ENCODE assay signal across 8 cellular contexts in the genomic region with DNA sequence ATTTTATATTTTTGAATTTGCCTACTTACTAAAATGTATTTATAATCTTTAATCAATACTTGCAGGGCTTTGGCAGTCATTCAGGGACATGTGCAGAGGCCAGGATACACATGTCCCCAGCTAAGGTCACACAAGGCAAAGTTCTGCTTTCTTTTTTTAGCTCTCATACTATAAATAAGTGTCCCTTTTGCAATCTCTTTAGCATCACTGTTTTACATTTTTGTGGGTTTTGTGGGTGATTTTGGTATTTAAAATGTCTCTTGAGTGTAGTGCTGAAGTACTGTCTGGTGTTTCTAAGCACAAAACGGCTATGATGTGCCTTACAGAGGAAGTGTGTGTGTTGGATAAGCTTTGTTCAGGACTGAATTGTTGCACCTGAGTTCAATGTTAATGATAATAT.
A peak's percentile ranks its signal among the peaks of the same experiment; 100 is the strongest.
DNase-seq lines count a peak whose midpoint lies in the region; ATAC-seq, FAIRE-seq and TF ChIP-seq lines count a peak whose summit lies in the region.

No MANE protein-coding gene starts in this region.

- TF ChIP-seq CTCF in AG04450 (IDR thresholded peaks at IDR 0.05; ENCODE audit: low read depth, low read length) (no peak), uterus (IDR thresholded peaks at IDR 0.05) (no peak)
- TF ChIP-seq CTCF in CD4-positive, alpha-beta T cell (IDR thresholded peaks at IDR 0.05) = no peak

- H3K4me1 Mint-ChIP-seq in CD4-positive, alpha-beta T cell (ENCODE audit: low read depth) = no peaks in the 10 kb centered on the region

- H3K27ac ChIP-seq in AG04450 (ENCODE audit: low read depth, low read length) (no peak overlapping the region), small intestine (ENCODE audit: low read depth in 1 of 2, low read length in 1 of 2) (no peak overlapping the region), uterus (no peak overlapping the region)
- H3K27ac ChIP-seq in CD4-positive, alpha-beta T cell (ENCODE audit: low read depth, low read length) = no peak overlapping the region

- no peaks in the 10 kb centered on the region for H3K9me3 ChIP-seq in AG04450 (ENCODE audit: control insufficient read depth, insufficient read depth, low read length)
- H3K9me3 ChIP-seq in small intestine (ENCODE audit: control insufficient read depth, low read depth) = no peaks in the 10 kb centered on the region
- no peaks in the 10 kb centered on the region for H3K9me3 ChIP-seq in CD4-positive, alpha-beta T cell (ENCODE audit: control insufficient read depth, low read length)
- no peaks in the 10 kb centered on the region for H3K9me3 ChIP-seq in uterus

- no peaks in the 10 kb centered on the region for H3K27me3 ChIP-seq in AG04450 (ENCODE audit: control insufficient read depth, insufficient read depth, low read length)
- no peaks in the 10 kb centered on the region for H3K27me3 ChIP-seq in small intestine (ENCODE audit: control insufficient read depth in 2 of 2, insufficient read depth in 2 of 2, low read length in 2 of 2)
- no peaks in the 10 kb centered on the region for H3K27me3 ChIP-seq in CD4-positive, alpha-beta T cell (ENCODE audit: control insufficient read depth, insufficient read depth, low read length)
- no peaks in the 10 kb centered on the region for H3K27me3 ChIP-seq in uterus

- no peaks in the 10 kb centered on the region for H3K27me3 Mint-ChIP-seq in CD4-positive, alpha-beta T cell

- no peaks in the 10 kb centered on the region for H3K36me3 ChIP-seq in small intestine (ENCODE audit: control insufficient read depth in 2 of 2, insufficient read depth in 2 of 2, low read length in 2 of 2)
- no peaks in the 10 kb centered on the region for H3K36me3 ChIP-seq in uterus

- H3K4me1 ChIP-seq in small intestine (ENCODE audit: control insufficient read depth in 2 of 2, insufficient read depth in 1 of 2, low read depth in 1 of 2, low read length in 1 of 2) = no peaks in the 10 kb centered on the region
- H3K4me1 ChIP-seq in uterus = no peaks in the 10 kb centered on the region

- WGBS in small intestine, 3 donors = 30 to 46% (median 31%) methylated on average over 1 of the region's 1 CpG

- CTCF ChIA-PET in AG04450 (lab: Charles Lee) = interaction anchor here (1.1 kb wide), 1 partner anchor 11 kb away, joined by 3 read pairs; no protein-coding TSS in a partner anchor
- CTCF ChIA-PET in CD4-positive, alpha-beta T cell (lab: Charles Lee) = no interaction called here

- H3K4me3 Mint-ChIP-seq in CD4-positive, alpha-beta T cell = no peak overlapping the region

- TF ChIP-seq POLR2A in uterus (IDR thresholded peaks at IDR 0.05) = no peak

- ATAC-seq in GM19467 (IDR thresholded peaks at IDR 0.05; ENCODE audit: unreplicated experiment) (peak; percentile 79), HG03460 (IDR thresholded peaks at IDR 0.05; ENCODE audit: unreplicated experiment) (peak; percentile 86)
- no peak for ATAC-seq in CD4-positive, alpha-beta T cell (ENCODE audit: poor library complexity)

- DNase-seq in AG04450 (ENCODE audit: low read depth, low spot score) = peak; percentile 73
- DNase-seq in amniotic stem cell (lab: John Stamatoyannopoulos, UW) = peak; percentile 71
- peak; percentile 7 for DNase-seq in small intestine
- no peak for DNase-seq in NCI-H1105 treated with DMSO at 0.1 percent for 48 hours (lab: John Stamatoyannopoulos, UW)
- no peak for DNase-seq in CD4-positive, alpha-beta T cell
- DNase-seq in uterus = no peak

- intact Hi-C loops in CD4-positive, alpha-beta T cell (cut with DNase I, micrococcal nuclease) = no loop called here
- intact Hi-C loops in uterus (cut with DNase I; ENCODE audit: low total_unique reads) = no loop called here

- H3K4me3 ChIP-seq in AG04450 (ENCODE audit: low read depth, low read length) (no peak overlapping the region), small intestine (ENCODE audit: low read depth in 1 of 2, low read length in 2 of 2) (no peak overlapping the region), uterus (no peak overlapping the region)

- H3K36me3 Mint-ChIP-seq in CD4-positive, alpha-beta T cell (ENCODE audit: low read depth) = no peaks in the 10 kb centered on the region

- no peak overlapping the region for H3K27ac Mint-ChIP-seq in CD4-positive, alpha-beta T cell

- POLR2A ChIA-PET in AG04450 (lab: Yijun Ruan, JAX) = interaction anchor here (0.9 kb wide), 1 partner anchor 310 kb away, joined by 3 read pairs; no protein-coding TSS in a partner anchor
- POLR2A ChIA-PET in CD4-positive, alpha-beta T cell (lab: Charles Lee) = no interaction called here

- FAIRE-seq in small intestine (lab: Jason Lieb, UNC) = no peak

- no peaks in the 10 kb centered on the region for H3K9me3 Mint-ChIP-seq in CD4-positive, alpha-beta T cell

Comparison
In these comparisons a context has a peak if more than half of its experiments do, and no peak if none do; other contexts are left out.
1. DNase-seq: peak in AG04450 (single experiment), amniotic stem cell (single experiment) and small intestine (single experiment); none in NCI-H1105 treated with DMSO at 0.1 percent for 48 hours (single experiment), CD4-positive, alpha-beta T cell (0 of 10) and uterus (0 of 2).